Comparison of ENCODE assay signal across 1 cellular context in genomic region chr3:23648326-23648964, GRCh38.
TF ChIP-seq lines count a peak whose summit lies in the region.

No MANE protein-coding gene starts in this region.

TF ChIP-seq in endothelial cell of umbilical vein, 7 proteins besides CTCF, POLR2A, EP300 and RAD21:
- TF ChIP-seq FOS (IDR thresholded peaks at IDR 0.05; ENCODE audit: borderline replicate concordance, insufficient read depth, low read length) (no peak), MAX (IDR thresholded peaks at IDR 0.05; ENCODE audit: insufficient read depth, insufficient read length) (no peak), MYC (IDR thresholded peaks at IDR 0.05; ENCODE audit: low read depth, low read length) (no peak), POLR2AphosphoS5 (IDR thresholded peaks at IDR 0.05; ENCODE audit: insufficient read depth, low read depth, low read length) (no peak), EZH2 (IDR thresholded peaks at IDR 0.05; ENCODE audit: borderline replicate concordance, low read depth, low read length, severe bottlenecking) (no peak), GATA2 (IDR thresholded peaks at IDR 0.05; ENCODE audit: insufficient read depth, insufficient read length, low read depth, low read length) (no peak), JUN (IDR thresholded peaks at IDR 0.05; ENCODE audit: borderline replicate concordance, insufficient read depth, insufficient read length, low read depth) (no peak)
